In the genomic region with DNA sequence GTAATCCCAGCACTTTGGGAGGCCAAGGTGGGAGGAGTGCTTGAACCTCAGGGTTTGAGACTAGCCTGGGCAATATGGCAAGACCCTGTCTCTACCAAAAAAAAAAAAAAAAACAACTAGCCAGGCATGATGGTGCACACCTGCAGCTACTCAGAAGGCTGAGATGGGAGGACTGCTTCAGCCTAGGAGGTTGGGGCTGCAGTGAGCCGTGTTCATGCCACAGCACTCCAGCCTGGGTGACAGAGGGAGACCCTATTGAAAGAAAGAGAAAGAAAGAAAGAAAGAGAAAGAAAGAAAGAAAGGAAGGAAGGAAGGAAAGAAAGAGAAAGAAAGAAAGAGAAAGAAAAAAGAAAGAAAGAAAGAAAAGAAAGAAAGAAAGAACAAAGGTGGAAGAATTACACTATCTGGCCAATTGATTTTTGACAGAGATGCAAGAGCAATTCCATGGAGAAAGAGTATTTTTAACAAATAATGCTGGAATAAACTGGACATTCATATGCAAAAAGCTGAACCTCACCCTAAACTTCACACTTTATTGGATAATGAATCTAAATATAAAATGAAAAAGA, we compare ENCODE assay signal across 3 cellular contexts.
TF ChIP-seq lines count a peak whose summit lies in the region.

No MANE protein-coding gene starts in this region.

TF ChIP-seq in GM23338, 12 proteins besides CTCF, POLR2A, EP300 and RAD21 (continued from another document and continues in another):
- no peak for TF ChIP-seq ETS1 (IDR thresholded peaks at IDR 0.05)
- TF ChIP-seq, protein P1, sequence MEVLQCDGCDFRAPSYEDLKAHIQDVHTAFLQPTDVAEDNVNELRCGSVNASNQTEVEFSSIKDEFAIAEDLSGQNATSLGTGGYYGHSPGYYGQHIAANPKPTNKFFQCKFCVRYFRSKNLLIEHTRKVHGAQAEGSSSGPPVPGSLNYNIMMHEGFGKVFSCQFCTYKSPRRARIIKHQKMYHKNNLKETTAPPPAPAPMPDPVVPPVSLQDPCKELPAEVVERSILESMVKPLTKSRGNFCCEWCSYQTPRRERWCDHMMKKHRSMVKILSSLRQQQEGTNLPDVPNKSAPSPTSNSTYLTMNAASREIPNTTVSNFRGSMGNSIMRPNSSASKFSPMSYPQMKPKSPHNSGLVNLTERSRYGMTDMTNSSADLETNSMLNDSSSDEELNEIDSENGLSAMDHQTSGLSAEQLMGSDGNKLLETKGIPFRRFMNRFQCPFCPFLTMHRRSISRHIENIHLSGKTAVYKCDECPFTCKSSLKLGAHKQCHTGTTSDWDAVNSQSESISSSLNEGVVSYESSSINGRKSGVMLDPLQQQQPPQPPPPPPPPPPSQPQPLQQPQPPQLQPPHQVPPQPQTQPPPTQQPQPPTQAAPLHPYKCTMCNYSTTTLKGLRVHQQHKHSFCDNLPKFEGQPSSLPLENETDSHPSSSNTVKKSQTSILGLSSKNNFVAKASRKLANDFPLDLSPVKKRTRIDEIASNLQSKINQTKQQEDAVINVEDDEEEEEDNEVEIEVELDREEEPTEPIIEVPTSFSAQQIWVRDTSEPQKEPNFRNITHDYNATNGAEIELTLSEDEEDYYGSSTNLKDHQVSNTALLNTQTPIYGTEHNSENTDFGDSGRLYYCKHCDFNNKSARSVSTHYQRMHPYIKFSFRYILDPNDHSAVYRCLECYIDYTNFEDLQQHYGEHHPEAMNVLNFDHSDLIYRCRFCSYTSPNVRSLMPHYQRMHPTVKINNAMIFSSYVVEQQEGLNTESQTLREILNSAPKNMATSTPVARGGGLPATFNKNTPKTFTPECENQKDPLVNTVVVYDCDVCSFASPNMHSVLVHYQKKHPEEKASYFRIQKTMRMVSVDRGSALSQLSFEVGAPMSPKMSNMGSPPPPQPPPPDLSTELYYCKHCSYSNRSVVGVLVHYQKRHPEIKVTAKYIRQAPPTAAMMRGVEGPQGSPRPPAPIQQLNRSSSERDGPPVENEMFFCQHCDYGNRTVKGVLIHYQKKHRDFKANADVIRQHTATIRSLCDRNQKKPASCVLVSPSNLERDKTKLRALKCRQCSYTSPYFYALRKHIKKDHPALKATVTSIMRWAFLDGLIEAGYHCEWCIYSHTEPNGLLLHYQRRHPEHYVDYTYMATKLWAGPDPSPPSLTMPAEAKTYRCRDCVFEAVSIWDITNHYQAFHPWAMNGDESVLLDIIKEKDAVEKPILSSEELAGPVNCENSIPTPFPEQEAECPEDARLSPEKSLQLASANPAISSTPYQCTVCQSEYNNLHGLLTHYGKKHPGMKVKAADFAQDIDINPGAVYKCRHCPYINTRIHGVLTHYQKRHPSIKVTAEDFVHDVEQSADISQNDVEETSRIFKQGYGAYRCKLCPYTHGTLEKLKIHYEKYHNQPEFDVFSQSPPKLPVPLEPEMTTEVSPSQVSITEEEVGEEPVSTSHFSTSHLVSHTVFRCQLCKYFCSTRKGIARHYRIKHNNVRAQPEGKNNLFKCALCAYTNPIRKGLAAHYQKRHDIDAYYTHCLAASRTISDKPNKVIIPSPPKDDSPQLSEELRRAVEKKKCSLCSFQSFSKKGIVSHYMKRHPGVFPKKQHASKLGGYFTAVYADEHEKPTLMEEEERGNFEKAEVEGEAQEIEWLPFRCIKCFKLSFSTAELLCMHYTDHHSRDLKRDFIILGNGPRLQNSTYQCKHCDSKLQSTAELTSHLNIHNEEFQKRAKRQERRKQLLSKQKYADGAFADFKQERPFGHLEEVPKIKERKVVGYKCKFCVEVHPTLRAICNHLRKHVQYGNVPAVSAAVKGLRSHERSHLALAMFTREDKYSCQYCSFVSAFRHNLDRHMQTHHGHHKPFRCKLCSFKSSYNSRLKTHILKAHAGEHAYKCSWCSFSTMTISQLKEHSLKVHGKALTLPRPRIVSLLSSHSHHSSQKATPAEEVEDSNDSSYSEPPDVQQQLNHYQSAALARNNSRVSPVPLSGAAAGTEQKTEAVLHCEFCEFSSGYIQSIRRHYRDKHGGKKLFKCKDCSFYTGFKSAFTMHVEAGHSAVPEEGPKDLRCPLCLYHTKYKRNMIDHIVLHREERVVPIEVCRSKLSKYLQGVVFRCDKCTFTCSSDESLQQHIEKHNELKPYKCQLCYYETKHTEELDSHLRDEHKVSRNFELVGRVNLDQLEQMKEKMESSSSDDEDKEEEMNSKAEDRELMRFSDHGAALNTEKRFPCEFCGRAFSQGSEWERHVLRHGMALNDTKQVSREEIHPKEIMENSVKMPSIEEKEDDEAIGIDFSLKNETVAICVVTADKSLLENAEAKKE (CRISPR knock-in tag; IDR thresholded peaks at IDR 0.05) = no peak

TF ChIP-seq in HEK293, 187 proteins besides CTCF, POLR2A, EP300 and RAD21 (continued from another document and continues in another):
- TF ChIP-seq, protein P2, sequence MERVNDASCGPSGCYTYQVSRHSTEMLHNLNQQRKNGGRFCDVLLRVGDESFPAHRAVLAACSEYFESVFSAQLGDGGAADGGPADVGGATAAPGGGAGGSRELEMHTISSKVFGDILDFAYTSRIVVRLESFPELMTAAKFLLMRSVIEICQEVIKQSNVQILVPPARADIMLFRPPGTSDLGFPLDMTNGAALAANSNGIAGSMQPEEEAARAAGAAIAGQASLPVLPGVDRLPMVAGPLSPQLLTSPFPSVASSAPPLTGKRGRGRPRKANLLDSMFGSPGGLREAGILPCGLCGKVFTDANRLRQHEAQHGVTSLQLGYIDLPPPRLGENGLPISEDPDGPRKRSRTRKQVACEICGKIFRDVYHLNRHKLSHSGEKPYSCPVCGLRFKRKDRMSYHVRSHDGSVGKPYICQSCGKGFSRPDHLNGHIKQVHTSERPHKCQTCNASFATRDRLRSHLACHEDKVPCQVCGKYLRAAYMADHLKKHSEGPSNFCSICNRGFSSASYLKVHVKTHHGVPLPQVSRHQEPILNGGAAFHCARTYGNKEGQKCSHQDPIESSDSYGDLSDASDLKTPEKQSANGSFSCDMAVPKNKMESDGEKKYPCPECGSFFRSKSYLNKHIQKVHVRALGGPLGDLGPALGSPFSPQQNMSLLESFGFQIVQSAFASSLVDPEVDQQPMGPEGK (tag by site-specific recombination; IDR thresholded peaks at IDR 0.05) = no peak
- TF ChIP-seq, protein P3, sequence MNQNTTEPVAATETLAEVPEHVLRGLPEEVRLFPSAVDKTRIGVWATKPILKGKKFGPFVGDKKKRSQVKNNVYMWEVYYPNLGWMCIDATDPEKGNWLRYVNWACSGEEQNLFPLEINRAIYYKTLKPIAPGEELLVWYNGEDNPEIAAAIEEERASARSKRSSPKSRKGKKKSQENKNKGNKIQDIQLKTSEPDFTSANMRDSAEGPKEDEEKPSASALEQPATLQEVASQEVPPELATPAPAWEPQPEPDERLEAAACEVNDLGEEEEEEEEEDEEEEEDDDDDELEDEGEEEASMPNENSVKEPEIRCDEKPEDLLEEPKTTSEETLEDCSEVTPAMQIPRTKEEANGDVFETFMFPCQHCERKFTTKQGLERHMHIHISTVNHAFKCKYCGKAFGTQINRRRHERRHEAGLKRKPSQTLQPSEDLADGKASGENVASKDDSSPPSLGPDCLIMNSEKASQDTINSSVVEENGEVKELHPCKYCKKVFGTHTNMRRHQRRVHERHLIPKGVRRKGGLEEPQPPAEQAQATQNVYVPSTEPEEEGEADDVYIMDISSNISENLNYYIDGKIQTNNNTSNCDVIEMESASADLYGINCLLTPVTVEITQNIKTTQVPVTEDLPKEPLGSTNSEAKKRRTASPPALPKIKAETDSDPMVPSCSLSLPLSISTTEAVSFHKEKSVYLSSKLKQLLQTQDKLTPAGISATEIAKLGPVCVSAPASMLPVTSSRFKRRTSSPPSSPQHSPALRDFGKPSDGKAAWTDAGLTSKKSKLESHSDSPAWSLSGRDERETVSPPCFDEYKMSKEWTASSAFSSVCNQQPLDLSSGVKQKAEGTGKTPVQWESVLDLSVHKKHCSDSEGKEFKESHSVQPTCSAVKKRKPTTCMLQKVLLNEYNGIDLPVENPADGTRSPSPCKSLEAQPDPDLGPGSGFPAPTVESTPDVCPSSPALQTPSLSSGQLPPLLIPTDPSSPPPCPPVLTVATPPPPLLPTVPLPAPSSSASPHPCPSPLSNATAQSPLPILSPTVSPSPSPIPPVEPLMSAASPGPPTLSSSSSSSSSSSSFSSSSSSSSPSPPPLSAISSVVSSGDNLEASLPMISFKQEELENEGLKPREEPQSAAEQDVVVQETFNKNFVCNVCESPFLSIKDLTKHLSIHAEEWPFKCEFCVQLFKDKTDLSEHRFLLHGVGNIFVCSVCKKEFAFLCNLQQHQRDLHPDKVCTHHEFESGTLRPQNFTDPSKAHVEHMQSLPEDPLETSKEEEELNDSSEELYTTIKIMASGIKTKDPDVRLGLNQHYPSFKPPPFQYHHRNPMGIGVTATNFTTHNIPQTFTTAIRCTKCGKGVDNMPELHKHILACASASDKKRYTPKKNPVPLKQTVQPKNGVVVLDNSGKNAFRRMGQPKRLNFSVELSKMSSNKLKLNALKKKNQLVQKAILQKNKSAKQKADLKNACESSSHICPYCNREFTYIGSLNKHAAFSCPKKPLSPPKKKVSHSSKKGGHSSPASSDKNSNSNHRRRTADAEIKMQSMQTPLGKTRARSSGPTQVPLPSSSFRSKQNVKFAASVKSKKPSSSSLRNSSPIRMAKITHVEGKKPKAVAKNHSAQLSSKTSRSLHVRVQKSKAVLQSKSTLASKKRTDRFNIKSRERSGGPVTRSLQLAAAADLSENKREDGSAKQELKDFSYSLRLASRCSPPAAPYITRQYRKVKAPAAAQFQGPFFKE (tag by site-specific recombination; IDR thresholded peaks at IDR 0.05; ENCODE audit: borderline replicate concordance) = no peak
- TF ChIP-seq, protein P4, sequence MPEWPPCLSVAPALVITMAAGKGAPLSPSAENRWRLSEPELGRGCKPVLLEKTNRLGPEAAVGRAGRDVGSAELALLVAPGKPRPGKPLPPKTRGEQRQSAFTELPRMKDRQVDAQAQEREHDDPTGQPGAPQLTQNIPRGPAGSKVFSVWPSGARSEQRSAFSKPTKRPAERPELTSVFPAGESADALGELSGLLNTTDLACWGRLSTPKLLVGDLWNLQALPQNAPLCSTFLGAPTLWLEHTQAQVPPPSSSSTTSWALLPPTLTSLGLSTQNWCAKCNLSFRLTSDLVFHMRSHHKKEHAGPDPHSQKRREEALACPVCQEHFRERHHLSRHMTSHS (tag by site-specific recombination; IDR thresholded peaks at IDR 0.05) = no peak
- no peak for TF ChIP-seq ZNF785 (tag by site-specific recombination; IDR thresholded peaks at IDR 0.05)

TF ChIP-seq in K562, 482 proteins besides CTCF, POLR2A, EP300 and RAD21 (continued from another document and continues in another):
- TF ChIP-seq, protein P5, sequence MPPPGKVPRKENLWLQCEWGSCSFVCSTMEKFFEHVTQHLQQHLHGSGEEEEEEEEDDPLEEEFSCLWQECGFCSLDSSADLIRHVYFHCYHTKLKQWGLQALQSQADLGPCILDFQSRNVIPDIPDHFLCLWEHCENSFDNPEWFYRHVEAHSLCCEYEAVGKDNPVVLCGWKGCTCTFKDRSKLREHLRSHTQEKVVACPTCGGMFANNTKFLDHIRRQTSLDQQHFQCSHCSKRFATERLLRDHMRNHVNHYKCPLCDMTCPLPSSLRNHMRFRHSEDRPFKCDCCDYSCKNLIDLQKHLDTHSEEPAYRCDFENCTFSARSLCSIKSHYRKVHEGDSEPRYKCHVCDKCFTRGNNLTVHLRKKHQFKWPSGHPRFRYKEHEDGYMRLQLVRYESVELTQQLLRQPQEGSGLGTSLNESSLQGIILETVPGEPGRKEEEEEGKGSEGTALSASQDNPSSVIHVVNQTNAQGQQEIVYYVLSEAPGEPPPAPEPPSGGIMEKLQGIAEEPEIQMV (tag; conservative IDR thresholded peaks at IDR 0.05; ENCODE audit: low read depth) = 0 out of 2 replicates have a peak, but pooled peaks have one; percentile 43
- TF ChIP-seq ARHGAP35 (IDR thresholded peaks at IDR 0.05; ENCODE audit: partially characterized antibody) = peak; percentile 73
- no peak for TF ChIP-seq NFXL1 (CRISPR knock-in tag; IDR thresholded peaks at IDR 0.05)
- TF ChIP-seq ZNF280A (IDR thresholded peaks at IDR 0.05; ENCODE audit: low read depth, partially characterized antibody) = peak; percentile 46
- peak; percentile 61; the same call in 1 of the 2 replicates for TF ChIP-seq LARP7 (IDR thresholded peaks at IDR 0.05)
- peak; percentile 98 for TF ChIP-seq ZNF512 (tag; IDR thresholded peaks at IDR 0.05)
- TF ChIP-seq, protein P6, sequence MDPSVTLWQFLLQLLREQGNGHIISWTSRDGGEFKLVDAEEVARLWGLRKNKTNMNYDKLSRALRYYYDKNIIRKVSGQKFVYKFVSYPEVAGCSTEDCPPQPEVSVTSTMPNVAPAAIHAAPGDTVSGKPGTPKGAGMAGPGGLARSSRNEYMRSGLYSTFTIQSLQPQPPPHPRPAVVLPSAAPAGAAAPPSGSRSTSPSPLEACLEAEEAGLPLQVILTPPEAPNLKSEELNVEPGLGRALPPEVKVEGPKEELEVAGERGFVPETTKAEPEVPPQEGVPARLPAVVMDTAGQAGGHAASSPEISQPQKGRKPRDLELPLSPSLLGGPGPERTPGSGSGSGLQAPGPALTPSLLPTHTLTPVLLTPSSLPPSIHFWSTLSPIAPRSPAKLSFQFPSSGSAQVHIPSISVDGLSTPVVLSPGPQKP (CRISPR knock-in tag; IDR thresholded peaks at IDR 0.05) = 0 out of 2 replicates have a peak, but pooled peaks have one; percentile 72
